ENCODE assay signal across 21 cellular contexts in the genomic region with DNA sequence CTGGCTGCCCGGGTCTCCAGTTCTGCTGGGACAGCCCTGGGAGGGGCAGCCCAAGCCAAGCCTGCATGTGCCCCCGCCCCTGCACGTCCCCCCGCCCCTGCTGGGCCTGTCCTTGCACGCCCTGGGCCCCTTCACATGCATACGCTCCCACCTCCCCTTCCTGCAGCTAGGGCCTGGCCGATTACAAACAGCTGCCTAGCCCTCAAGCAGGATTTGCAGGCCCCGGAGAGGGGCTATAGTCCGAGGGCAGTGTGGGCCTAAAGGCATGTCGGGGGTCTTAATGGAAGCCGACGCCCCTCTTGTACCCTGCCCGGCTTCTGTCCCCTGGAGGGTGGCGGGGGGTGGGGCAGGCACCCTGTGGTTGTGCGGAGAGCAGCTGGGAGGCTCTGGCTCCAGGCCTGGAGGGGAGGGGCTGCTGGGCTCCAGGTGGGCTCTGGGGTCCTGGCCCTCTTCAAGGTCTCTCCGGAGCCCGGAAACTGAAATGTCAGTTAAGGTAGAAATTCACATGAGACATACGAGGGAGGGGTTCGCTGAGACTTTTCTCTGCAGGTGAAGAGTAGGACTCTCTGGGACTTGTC. TPM values are rescaled to one million over a fixed set of nuclear protein-coding genes. Genes with fewer than 3 reads are reported as not detected.
A peak's percentile ranks its signal among the peaks of the same experiment; 100 is the strongest.
DNase-seq lines count a peak whose midpoint lies in the region; ATAC-seq, FAIRE-seq and TF ChIP-seq lines count a peak whose summit lies in the region.
"Had no signal": no experiment of that assay in that cellular context is flagged by ENCODE, and none has a peak within 500 bp of the region (broad histone marks: within the 10 kb centered on the region; RNA-seq: fewer than 3 reads in every experiment).

No MANE protein-coding gene starts in this region.

- H3K9me3 Mint-ChIP-seq in CD14-positive monocyte (peaks cover 9 to 26% (median 15%) of the 10 kb centered on the region in 7 donors), glutamatergic neuron (ENCODE audit: unreplicated experiment) (peaks cover 6% of the 10 kb centered on the region)

- H3K36me3 Mint-ChIP-seq in CD14-positive monocyte (no peaks in the 10 kb centered on the region), glutamatergic neuron (ENCODE audit: unreplicated experiment) (peaks cover 5% of the 10 kb centered on the region)

- no peak for TF ChIP-seq POLR2A in prostate gland (IDR thresholded peaks at IDR 0.05)

- no peaks in the 10 kb centered on the region for H3K4me1 Mint-ChIP-seq in CD14-positive monocyte
- H3K4me1 Mint-ChIP-seq in glutamatergic neuron (ENCODE audit: low read depth, unreplicated experiment): peaks cover 3% of the 10 kb centered on the region
- H3K4me1 Mint-ChIP-seq: CD4-positive, alpha-beta memory T cell; stimulated activated naive B cell treated with anti-CD40 and anti-IgM and Interleukin-4, amounts not matched to agents 10 μg/mL and 1 μg/mL and 100 μg/mL, for 72 hours had no signal

- H3K36me3 ChIP-seq in prostate gland: no peaks in the 10 kb centered on the region

- no peak for FAIRE-seq in D721Med (lab: Jason Lieb, UNC)
- FAIRE-seq: endometrium had no signal

- intact Hi-C loops in CD14-positive monocyte (cut with micrococcal nuclease): no loop called here
- intact Hi-C loops in prostate gland (cut with DNase I): no loop called here

- ATAC-seq in GM21367 (IDR thresholded peaks at IDR 0.05; ENCODE audit: unreplicated experiment): no peak
- ATAC-seq: foreskin keratinocyte; SK-N-SH treated with all-trans-retinoic acid at 6 μM for 48 hours; stimulated activated naive B cell treated with anti-CD40 and anti-IgM and Interleukin-4, amounts not matched to agents 10 μg/mL and 1 μg/mL and 100 μg/mL, for 72 hours had no signal

- no peaks in the 10 kb centered on the region for H3K27me3 ChIP-seq in prostate gland (replicated peaks; ENCODE audit: insufficient read depth)
- H3K27me3 ChIP-seq: foreskin keratinocyte had no signal

- H3K9me3 ChIP-seq in prostate gland: no peaks in the 10 kb centered on the region

- 38% methylated on average over 19 of the region's 19 CpGs for WGBS in prostate gland

- H3K4me3 Mint-ChIP-seq in CD14-positive monocyte: no peak overlapping the region
- no peak overlapping the region for H3K4me3 Mint-ChIP-seq in glutamatergic neuron (ENCODE audit: unreplicated experiment)
- H3K4me3 Mint-ChIP-seq: CD4-positive, alpha-beta memory T cell; stimulated activated naive B cell treated with anti-CD40 and anti-IgM and Interleukin-4, amounts not matched to agents 10 μg/mL and 1 μg/mL and 100 μg/mL, for 72 hours had no signal

- peak overlapping the region; percentile 1 to 6 for H3K27ac ChIP-seq in prostate gland
- H3K27ac ChIP-seq: foreskin keratinocyte, PC-9 had no signal

- H3K4me3 ChIP-seq in prostate gland: no peak overlapping the region
- H3K4me3 ChIP-seq: PC-9 had no signal

- H3K4me1 ChIP-seq in prostate gland (replicated peaks): no peaks in the 10 kb centered on the region
- H3K4me1 ChIP-seq: foreskin keratinocyte had no signal

- TF ChIP-seq CTCF in CD14-positive monocyte (IDR thresholded peaks at IDR 0.05) (no peak), glutamatergic neuron (IDR thresholded peaks at IDR 0.05; ENCODE audit: partially characterized antibody, unreplicated experiment) (no peak), prostate gland (IDR thresholded peaks at IDR 0.05) (no peak), D721Med (IDR thresholded peaks at IDR 0.05; ENCODE audit: insufficient read depth, missing control alignments) (no peak)

- H3K27me3 Mint-ChIP-seq in CD14-positive monocyte (ENCODE audit: low read depth in 3 of 3): peaks cover 1 to 5% (median 2%) of the 10 kb centered on the region in 3 donors
- peaks cover 2% of the 10 kb centered on the region for H3K27me3 Mint-ChIP-seq in glutamatergic neuron (ENCODE audit: unreplicated experiment)

- no peak overlapping the region for H3K27ac Mint-ChIP-seq in CD14-positive monocyte
- no peak overlapping the region for H3K27ac Mint-ChIP-seq in glutamatergic neuron (ENCODE audit: unreplicated experiment)
- H3K27ac Mint-ChIP-seq: CD4-positive, alpha-beta memory T cell; stimulated activated naive B cell treated with anti-CD40 and anti-IgM and Interleukin-4, amounts not matched to agents 10 μg/mL and 1 μg/mL and 100 μg/mL, for 72 hours had no signal

- DNase-seq in CD14-positive monocyte (ENCODE audit: low spot score) (peak; percentile 46), NCI-H1694 treated with DMSO at 0.1 percent for 48 hours (lab: John Stamatoyannopoulos, UW) (peak; percentile 49), glutamatergic neuron (peak; percentile 32), prostate gland (ENCODE audit: low spot score) (no peak), ecto neural progenitor cell (ENCODE audit: low spot score) (no peak), UCSD-AML1 (lab: John Stamatoyannopoulos, UW; ENCODE audit: unreplicated experiment) (no peak), D721Med (ENCODE audit: insufficient read length, low spot score) (no peak)
- DNase-seq: ACHN; activated CD4-positive, alpha-beta T cell treated with anti-CD3 and anti-CD28 coated beads for 48 hours; activated CD8-positive, alpha-beta memory T cell treated with anti-CD3 and anti-CD28 coated beads, Interleukin-2, amount 50 U/mL, for 4 hours; activated gamma-delta T cell; CD4-positive, alpha-beta memory T cell; DND-41; foreskin keratinocyte; NCI-H2081 treated with DMSO at 0.1 percent for 48 hours; NCI-H774; PC-9; stimulated activated naive B cell treated with anti-CD40 and anti-IgM and Interleukin-4, amounts not matched to agents 10 μg/mL and 1 μg/mL and 100 μg/mL, for 72 hours had no signal

RNA-seq across cellular contexts. Expression of a gene that starts 16.9 kb away (rescaled TPM):
- polyA plus RNA-seq in CD14-positive monocyte: not detected
- total RNA-seq in glutamatergic neuron (ENCODE audit: unreplicated experiment): 28.9 TPM
- total RNA-seq in prostate gland: 10 to 100 TPM; 16.9 to 36.0 TPM

Comparison
In these comparisons a context has a peak if more than half of its experiments do, and no peak if none do; other contexts are left out.
1. DNase-seq: peak in CD14-positive monocyte (single experiment), NCI-H1694 treated with DMSO at 0.1 percent for 48 hours (single experiment) and glutamatergic neuron (single experiment); none in prostate gland (single experiment), ecto neural progenitor cell (single experiment), UCSD-AML1 (single experiment) and D721Med (single experiment).